Comparison of ENCODE assay signal across 10 cellular contexts in the genomic region with DNA sequence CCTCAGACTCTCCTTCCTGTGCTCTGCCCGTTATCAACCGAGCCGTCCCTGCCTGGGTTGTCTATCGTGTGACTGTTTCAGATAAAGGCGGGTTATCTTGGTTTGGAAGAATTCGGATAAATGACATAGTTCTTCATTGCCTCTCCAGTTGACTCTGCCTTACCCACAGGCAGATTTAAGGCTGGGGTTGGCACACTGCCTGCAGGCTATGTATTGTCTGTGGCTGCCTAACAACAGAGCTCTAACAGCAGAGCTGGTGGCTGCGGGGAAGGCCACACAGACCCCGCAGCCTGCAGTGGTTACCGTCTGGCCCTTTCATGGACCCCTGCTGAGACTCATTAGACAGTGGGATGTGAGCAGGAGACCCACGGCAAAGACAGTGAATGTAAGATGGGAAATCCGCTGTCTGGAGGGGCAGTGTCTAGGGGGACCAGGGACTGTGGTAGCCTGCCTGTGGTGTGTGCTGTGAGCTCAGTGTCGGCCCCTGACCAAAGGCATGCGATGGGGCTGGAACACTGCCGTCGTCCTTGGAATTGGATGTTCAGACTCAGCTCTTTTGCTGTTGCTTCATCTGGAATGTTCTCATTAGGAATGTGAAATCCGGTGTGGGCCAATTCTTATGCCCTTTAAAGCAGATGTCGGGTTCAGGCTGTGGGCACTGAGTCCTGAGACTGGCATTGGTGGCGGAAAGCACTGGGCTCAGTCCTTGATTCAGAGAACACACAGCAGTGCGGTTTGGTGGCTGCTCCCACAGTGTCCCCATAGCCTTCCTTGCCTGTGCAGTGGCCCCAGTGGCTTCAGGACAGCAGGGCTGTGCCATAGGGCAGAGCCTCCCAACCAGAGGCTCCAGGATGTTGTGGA. TPM values are rescaled to one million over a fixed set of nuclear protein-coding genes. Genes with fewer than 3 reads are reported as not detected.
DNase-seq lines count a peak whose midpoint lies in the region; ATAC-seq and TF ChIP-seq lines count a peak whose summit lies in the region.
"Had no signal": no experiment of that assay in that cellular context is flagged by ENCODE, and none has a peak within 500 bp of the region (broad histone marks: within the 10 kb centered on the region; RNA-seq: fewer than 3 reads in every experiment).

No MANE protein-coding gene starts in this region.

- in situ Hi-C loops in brain microvascular endothelial cell (cut with HindIII; ENCODE audit: low pct_ligation_motif_present, low sequenced_read_pairs), result no loop called here

- peak; percentile 63 to 73 for ATAC-seq in lower lobe of right lung
- peak; percentile 49 for ATAC-seq in upper lobe of right lung
- ATAC-seq in HG03469 (IDR thresholded peaks at IDR 0.05; ENCODE audit: unreplicated experiment), result no peak
- ATAC-seq in HG03045 (IDR thresholded peaks at IDR 0.05; ENCODE audit: unreplicated experiment), result no peak
- ATAC-seq: A549, HCT116 had no signal

- no peaks in the 10 kb centered on the region for H3K27me3 ChIP-seq in brain microvascular endothelial cell (replicated peaks)
- H3K27me3 ChIP-seq in lower lobe of right lung (ENCODE audit: low read depth), result no peaks in the 10 kb centered on the region
- H3K27me3 ChIP-seq in upper lobe of right lung, result no peaks in the 10 kb centered on the region

- peak overlapping the region; percentile 97 for H3K27ac ChIP-seq in brain microvascular endothelial cell
- peak overlapping the region; percentile 80 for H3K27ac ChIP-seq in lower lobe of right lung
- H3K27ac ChIP-seq in upper lobe of right lung, result peak overlapping the region; percentile 82
- H3K27ac ChIP-seq: A549 had no signal

- H3K4me1 ChIP-seq in lower lobe of right lung (peaks cover 65% of the 10 kb centered on the region), upper lobe of right lung (peaks cover 60% of the 10 kb centered on the region)
- H3K4me1 ChIP-seq: A549 had no signal

- H3K9me3 ChIP-seq in lower lobe of right lung (peaks cover 9% of the 10 kb centered on the region), upper lobe of right lung (no peaks in the 10 kb centered on the region)

- DNase-seq in NCI-H2196 (lab: John Stamatoyannopoulos, UW; ENCODE audit: unreplicated experiment), result peak; percentile 19
- no peak for DNase-seq in NCI-H2196 treated with DMSO at 0.1 percent for 48 hours (lab: John Stamatoyannopoulos, UW; ENCODE audit: unreplicated experiment)
- peak; percentile 90 for DNase-seq in brain microvascular endothelial cell
- no peak for DNase-seq in lower lobe of right lung
- no peak for DNase-seq in upper lobe of right lung
- no peak for DNase-seq in CD1c-positive myeloid dendritic cell (ENCODE audit: extremely low spot score)

- H3K36me3 ChIP-seq in brain microvascular endothelial cell (replicated peaks) (no peaks in the 10 kb centered on the region), lower lobe of right lung (no peaks in the 10 kb centered on the region), upper lobe of right lung (no peaks in the 10 kb centered on the region)

- H3K4me3 ChIP-seq in brain microvascular endothelial cell (ENCODE audit: low read depth, low read length) (no peak overlapping the region), lower lobe of right lung (no peak overlapping the region), upper lobe of right lung (no peak overlapping the region)
- H3K4me3 ChIP-seq: A549 had no signal

- TF ChIP-seq CTCF in brain microvascular endothelial cell (IDR thresholded peaks at IDR 0.05; ENCODE audit: low read depth, low read length, missing control alignments) (no peak), lower lobe of right lung (IDR thresholded peaks at IDR 0.05) (no peak), upper lobe of right lung (IDR thresholded peaks at IDR 0.05) (no peak)

- intact Hi-C loops in lower lobe of right lung (cut with DNase I) (no loop called here), upper lobe of right lung (cut with DNase I) (no loop called here)

RNA-seq across cellular contexts. Expression of gene SH3RF3, which starts 44.5 kb away (rescaled TPM):
- total RNA-seq in lower lobe of right lung (5.7 TPM), upper lobe of right lung (7.4 TPM)

Comparison
In these comparisons a context has a peak if more than half of its experiments do, and no peak if none do; other contexts are left out.
1. DNase-seq: peak in NCI-H2196 (single experiment) and brain microvascular endothelial cell (single experiment); none in NCI-H2196 treated with DMSO at 0.1 percent for 48 hours (single experiment), lower lobe of right lung (single experiment), upper lobe of right lung (single experiment) and CD1c-positive myeloid dendritic cell (single experiment).
2. ATAC-seq: peak in lower lobe of right lung (2 of 2) and upper lobe of right lung (single experiment); none in HG03469 (single experiment) and HG03045 (single experiment).
3. Peak in every context shown above with its lines, with median percentiles within 50 percentile points of each other: H3K27ac ChIP-seq.